Comparison of ENCODE assay signal across 1 cellular context in the genomic region with DNA sequence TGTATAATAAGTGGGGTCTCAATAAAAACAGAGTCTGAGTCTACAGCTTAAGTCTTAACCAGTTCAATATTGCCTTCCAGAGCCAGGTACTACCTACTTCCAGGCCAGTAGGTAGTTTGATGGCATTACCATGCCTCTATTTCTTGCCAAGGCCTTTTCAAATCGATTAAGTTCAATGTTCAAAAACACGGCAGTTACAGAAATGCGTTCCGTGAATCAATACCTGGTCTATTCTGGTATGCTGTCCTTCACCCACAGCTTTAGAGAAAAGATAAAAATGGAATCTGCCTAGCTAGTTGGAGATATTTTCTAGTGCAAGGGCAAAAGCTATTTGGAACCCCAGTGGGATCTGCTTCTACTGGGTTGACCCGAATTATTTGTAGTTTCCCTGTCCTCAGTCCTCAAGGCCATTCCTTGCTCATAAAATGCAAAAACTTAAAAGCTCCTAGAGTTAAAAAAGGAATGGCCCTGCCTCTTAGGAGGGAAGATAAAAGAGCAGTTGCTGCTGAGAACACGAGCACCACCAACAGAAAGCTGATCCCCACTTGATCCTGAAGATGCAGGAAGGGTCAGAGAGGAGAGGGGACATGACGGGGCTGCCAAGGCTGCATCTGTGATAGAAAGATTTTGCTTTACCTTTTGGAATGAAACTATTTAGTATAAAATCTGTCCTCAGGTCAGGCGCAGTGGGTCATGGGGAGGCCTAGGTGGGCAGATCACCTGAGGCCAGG.
TF ChIP-seq lines count a peak whose summit lies in the region.

No MANE protein-coding gene starts in this region.

TF ChIP-seq in HepG2, 621 proteins besides CTCF, POLR2A, EP300 and RAD21 (continued from another document):
- TF ChIP-seq AHDC1 (CRISPR knock-in tag; IDR thresholded peaks at IDR 0.05; ENCODE audit: borderline replicate concordance) (peak; percentile 54; the same call in 1 of the 2 replicates), ZBTB37 (CRISPR knock-in tag; IDR thresholded peaks at IDR 0.05) (peak; percentile 88), ARID3A (IDR thresholded peaks at IDR 0.05; ENCODE audit: low read depth, low read length) (peak; percentile 78), JUND (CRISPR knock-in tag; IDR thresholded peaks at IDR 0.05) (no peak), YY1 (IDR thresholded peaks at IDR 0.05; ENCODE audit: insufficient read depth, insufficient replicate concordance, low read depth, low read length) (no peak), ZNF10 (CRISPR knock-in tag; IDR thresholded peaks at IDR 0.05; ENCODE audit: borderline replicate concordance, low read depth) (no peak), RFXANK (CRISPR knock-in tag; IDR thresholded peaks at IDR 0.05) (no peak), ONECUT2 (CRISPR knock-in tag; IDR thresholded peaks at IDR 0.05) (peak; percentile 96), TEAD3 (CRISPR knock-in tag; optimal IDR thresholded peaks at IDR 0.05; ENCODE audit: borderline replicate concordance) (peak; percentile 27), ZEB1 (IDR thresholded peaks at IDR 0.05; ENCODE audit: insufficient replicate concordance, low read depth) (peak; percentile 32), ARNTL (CRISPR knock-in tag; IDR thresholded peaks at IDR 0.05) (no peak), CSRNP2 (CRISPR knock-in tag; conservative IDR thresholded peaks at IDR 0.05; ENCODE audit: low read depth) (no peak), RNF219 (CRISPR knock-in tag; IDR thresholded peaks at IDR 0.05) (no peak), FOXO1 (CRISPR knock-in tag; IDR thresholded peaks at IDR 0.05) (peak; percentile 34; the same call in 1 of the 2 replicates), KAT2B (IDR thresholded peaks at IDR 0.05; ENCODE audit: borderline replicate concordance, low read depth, low read length) (peak; percentile 98)
- TF ChIP-seq, protein P1, sequence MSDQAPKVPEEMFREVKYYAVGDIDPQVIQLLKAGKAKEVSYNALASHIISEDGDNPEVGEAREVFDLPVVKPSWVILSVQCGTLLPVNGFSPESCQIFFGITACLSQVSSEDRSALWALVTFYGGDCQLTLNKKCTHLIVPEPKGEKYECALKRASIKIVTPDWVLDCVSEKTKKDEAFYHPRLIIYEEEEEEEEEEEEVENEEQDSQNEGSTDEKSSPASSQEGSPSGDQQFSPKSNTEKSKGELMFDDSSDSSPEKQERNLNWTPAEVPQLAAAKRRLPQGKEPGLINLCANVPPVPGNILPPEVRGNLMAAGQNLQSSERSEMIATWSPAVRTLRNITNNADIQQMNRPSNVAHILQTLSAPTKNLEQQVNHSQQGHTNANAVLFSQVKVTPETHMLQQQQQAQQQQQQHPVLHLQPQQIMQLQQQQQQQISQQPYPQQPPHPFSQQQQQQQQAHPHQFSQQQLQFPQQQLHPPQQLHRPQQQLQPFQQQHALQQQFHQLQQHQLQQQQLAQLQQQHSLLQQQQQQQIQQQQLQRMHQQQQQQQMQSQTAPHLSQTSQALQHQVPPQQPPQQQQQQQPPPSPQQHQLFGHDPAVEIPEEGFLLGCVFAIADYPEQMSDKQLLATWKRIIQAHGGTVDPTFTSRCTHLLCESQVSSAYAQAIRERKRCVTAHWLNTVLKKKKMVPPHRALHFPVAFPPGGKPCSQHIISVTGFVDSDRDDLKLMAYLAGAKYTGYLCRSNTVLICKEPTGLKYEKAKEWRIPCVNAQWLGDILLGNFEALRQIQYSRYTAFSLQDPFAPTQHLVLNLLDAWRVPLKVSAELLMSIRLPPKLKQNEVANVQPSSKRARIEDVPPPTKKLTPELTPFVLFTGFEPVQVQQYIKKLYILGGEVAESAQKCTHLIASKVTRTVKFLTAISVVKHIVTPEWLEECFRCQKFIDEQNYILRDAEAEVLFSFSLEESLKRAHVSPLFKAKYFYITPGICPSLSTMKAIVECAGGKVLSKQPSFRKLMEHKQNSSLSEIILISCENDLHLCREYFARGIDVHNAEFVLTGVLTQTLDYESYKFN (CRISPR knock-in tag; conservative IDR thresholded peaks at IDR 0.05) = peak; percentile 49
